3 cellular contexts compared by ENCODE assay signal in the genomic region with DNA sequence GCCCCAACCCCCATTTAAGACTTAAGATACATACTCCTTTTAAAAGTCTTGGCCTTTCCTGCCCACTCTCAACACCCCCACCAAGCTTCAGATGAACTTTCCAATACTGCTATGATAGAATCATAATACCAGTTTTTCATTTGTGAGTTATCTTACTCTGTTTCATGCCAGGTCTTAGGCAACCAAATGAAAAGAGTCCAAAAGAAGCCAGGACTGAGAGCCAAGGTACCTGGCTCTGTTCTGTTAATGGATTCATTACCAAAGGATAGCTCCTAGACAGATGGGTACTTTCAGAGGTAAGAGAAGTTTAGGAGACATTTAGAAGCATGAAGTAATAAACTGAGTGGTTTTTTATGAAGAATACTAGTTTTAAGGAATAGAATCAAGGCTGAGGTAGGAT.
"Had no signal": no experiment of that assay in that cellular context is flagged by ENCODE, and none has a peak within 500 bp of the region (broad histone marks: within the 10 kb centered on the region; RNA-seq: fewer than 3 reads in every experiment).

No MANE protein-coding gene starts in this region.

- ATAC-seq: GM12878 had no signal

- DNase-seq: GDM1, GF-D8 had no signal
